In the genomic region with DNA sequence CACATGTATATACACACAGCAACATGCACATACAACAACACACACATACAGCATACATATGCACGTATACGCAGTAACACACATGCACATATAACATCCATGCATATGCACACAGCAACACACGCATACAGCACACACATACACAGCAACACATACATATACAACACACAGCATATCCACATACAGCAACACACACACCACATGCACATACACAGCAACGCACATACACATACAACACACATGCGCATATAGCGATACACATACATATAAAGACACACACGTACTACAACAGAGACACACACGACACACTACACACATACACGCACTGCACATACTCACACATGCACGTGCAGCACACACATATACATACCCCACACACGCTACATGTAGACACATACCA, we compare ENCODE assay signal across 1 cellular context.
TF ChIP-seq lines count a peak whose summit lies in the region.

No MANE protein-coding gene starts in this region.

TF ChIP-seq in HepG2, 621 proteins besides CTCF, POLR2A, EP300 and RAD21 (continued from another document):
- TF ChIP-seq ZNF207 (IDR thresholded peaks at IDR 0.05; ENCODE audit: borderline replicate concordance) (peak; percentile 83; the same call in 1 of the 2 replicates), KDM6A (CRISPR knock-in tag; IDR thresholded peaks at IDR 0.05; ENCODE audit: low read depth) (no peak)
